22 cellular contexts compared by ENCODE assay signal in the genomic region with DNA sequence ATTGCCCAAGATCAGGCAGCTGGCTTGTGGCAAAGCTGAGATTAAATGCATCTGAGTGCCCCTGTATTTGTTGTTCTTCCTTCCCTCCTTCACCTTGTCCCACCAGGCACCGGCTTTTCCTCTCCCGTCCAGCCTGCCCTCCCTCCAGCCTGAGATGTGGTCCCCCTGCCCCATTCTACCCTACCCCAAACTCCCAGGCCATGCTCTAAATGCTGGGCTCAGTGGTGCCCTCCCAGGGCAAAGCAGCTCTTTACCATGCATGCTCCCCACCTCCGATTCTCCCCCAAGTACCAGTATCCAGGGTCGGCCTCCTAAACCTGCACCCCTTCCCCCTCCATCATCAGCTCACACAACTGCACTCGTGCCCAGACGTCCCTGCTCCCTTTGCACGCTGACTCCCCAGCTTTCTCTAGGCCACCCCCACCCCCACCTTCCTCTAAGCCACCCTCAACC. TPM values are rescaled to one million over a fixed set of nuclear protein-coding genes. Genes with fewer than 3 reads are reported as not detected.
DNase-seq lines count a peak whose midpoint lies in the region; ATAC-seq, FAIRE-seq and TF ChIP-seq lines count a peak whose summit lies in the region.
"Had no signal": no experiment of that assay in that cellular context is flagged by ENCODE, and none has a peak within 500 bp of the region (broad histone marks: within the 10 kb centered on the region; RNA-seq: fewer than 3 reads in every experiment).

No MANE protein-coding gene starts in this region.

- H2AFZ ChIP-seq in K562 (ENCODE audit: low read depth, low read length), result no peak overlapping the region

- no peak overlapping the region for H3K27ac Mint-ChIP-seq in type B pancreatic cell
- H3K27ac Mint-ChIP-seq: CD4-positive, CD25-positive, alpha-beta regulatory T cell had no signal

- no TSS peak for BruUV-seq in K562 (replicated peaks; lab: Mats Ljungman, UMichigan)

- H3K27me3 ChIP-seq in K562 (ENCODE audit: control insufficient read depth in 2 of 2, insufficient read depth in 2 of 2, low read length in 2 of 2) (no peaks in the 10 kb centered on the region), mesendoderm (ENCODE audit: insufficient read depth, low read length, poor library complexity) (no peaks in the 10 kb centered on the region), pancreas (no peaks in the 10 kb centered on the region)
- H3K27me3 ChIP-seq: SJSA1 had no signal

- H3K36me3 ChIP-seq in HEK293 (ENCODE audit: control insufficient read depth in 2 of 2, insufficient read depth in 1 of 2, low read length in 2 of 2), result peaks cover 13 to 39% of the 10 kb centered on the region in 2 experiments
- peaks cover 54% of the 10 kb centered on the region for H3K36me3 ChIP-seq in K562 (ENCODE audit: control insufficient read depth, insufficient read depth, low read length)
- H3K36me3 ChIP-seq in mesendoderm (ENCODE audit: control insufficient read depth, insufficient read depth, low read length), result peaks cover 2% of the 10 kb centered on the region
- H3K36me3 ChIP-seq in pancreas, result peaks cover 0 to 13% (median 0%) of the 10 kb centered on the region in 3 donors

- H3K9ac ChIP-seq in K562 (ENCODE audit: insufficient read depth in 1 of 2, low read depth in 2 of 2, low read length in 2 of 2) (peak overlapping the region; percentile 77 to 81), mesendoderm (ENCODE audit: low read length) (no peak overlapping the region)

- no peaks in the 10 kb centered on the region for H4K20me1 ChIP-seq in K562 (replicated peaks; ENCODE audit: control insufficient read depth, insufficient read depth, low read length)

- no peaks in the 10 kb centered on the region for H3K4me1 ChIP-seq in HEK293 (ENCODE audit: control insufficient read depth, insufficient read depth, low read length)
- peaks cover 48 to 67% of the 10 kb centered on the region in 2 experiments for H3K4me1 ChIP-seq in K562 (replicated peaks in 1 of 2; ENCODE audit: control insufficient read depth in 2 of 2, insufficient read depth in 2 of 2, low read length in 2 of 2)
- H3K4me1 ChIP-seq in mesendoderm (ENCODE audit: control insufficient read depth, low read depth, low read length), result peaks cover 14% of the 10 kb centered on the region
- peaks cover 8 to 11% (median 10%) of the 10 kb centered on the region in 3 donors for H3K4me1 ChIP-seq in pancreas
- H3K4me1 ChIP-seq: SJSA1 had no signal

- H3K4me1 Mint-ChIP-seq in type B pancreatic cell (ENCODE audit: unreplicated experiment), result peaks cover 52% of the 10 kb centered on the region

- 0 out of 2 replicates have a peak, but pooled peaks have one; percentile 11 for TF ChIP-seq POLR2A in K562 (conservative IDR thresholded peaks at IDR 0.05)

- H3K4me3 Mint-ChIP-seq in type B pancreatic cell, result peak overlapping the region; percentile 20
- H3K4me3 Mint-ChIP-seq: CD4-positive, CD25-positive, alpha-beta regulatory T cell; H9 had no signal

- no peak for TF ChIP-seq CTCF in HEK293 (tag by site-specific recombination; IDR thresholded peaks at IDR 0.05)
- no peak for TF ChIP-seq CTCF in K562 (IDR thresholded peaks at IDR 0.05 in 2 of 3, conservative IDR thresholded peaks at IDR 0.05 in 1 of 3; ENCODE audit: insufficient read depth in 2 of 3, low read depth in 1 of 3, low read length in 3 of 3)
- no peak for TF ChIP-seq CTCF in type B pancreatic cell (conservative IDR thresholded peaks at IDR 0.05)
- TF ChIP-seq CTCF in pancreas (IDR thresholded peaks at IDR 0.05), result no peak

- H3K23ac ChIP-seq in mesendoderm (ENCODE audit: low read length), result no peak overlapping the region

- H3K79me2 ChIP-seq in K562 (ENCODE audit: control insufficient read depth, insufficient read depth, low read length) (peaks cover 100% of the 10 kb centered on the region), mesendoderm (ENCODE audit: control insufficient read depth, insufficient read depth, low read length) (no peaks in the 10 kb centered on the region)

- no peak for TF ChIP-seq EP300 in K562 (IDR thresholded peaks at IDR 0.05; ENCODE audit: low read length)

- H3K9me3 ChIP-seq in HEK293 (ENCODE audit: control insufficient read depth, insufficient read depth, low read depth, low read length) (no peaks in the 10 kb centered on the region), K562 (replicated peaks; ENCODE audit: control insufficient read depth, insufficient read depth, low read depth, low read length) (no peaks in the 10 kb centered on the region), pancreas (no peaks in the 10 kb centered on the region)
- H3K9me3 ChIP-seq: SJSA1 had no signal

- no peak overlapping the region for H4K5ac ChIP-seq in mesendoderm (ENCODE audit: low read length)

- in situ Hi-C loops in K562 (cut with MboI), result no loop called here

- H2AK5ac ChIP-seq in mesendoderm (ENCODE audit: low read length), result no peak overlapping the region

- CTCF ChIA-PET in HEK293 (lab: Yijun Ruan, JAX) (interaction anchor here (0.9 to 2.6 kb wide), 4 partner anchors 19 to 168 kb away, joined by 3 to 7 read pairs (median 3); no protein-coding TSS in a partner anchor), K562 (lab: Yijun Ruan, JAX; ENCODE audit: low intra/inter-chr PET ratio) (no interaction called here)

- no peak overlapping the region for H2BK5ac ChIP-seq in mesendoderm (ENCODE audit: low read length)

- peaks cover 1% of the 10 kb centered on the region for H3K9me3 Mint-ChIP-seq in type B pancreatic cell

- DNase-seq in K562 (ENCODE audit: extremely low read depth in 1 of 4, low spot score in 3 of 4) (no peak), mesendoderm (no peak), type B pancreatic cell (ENCODE audit: extremely low spot score, unreplicated experiment) (no peak), pancreas (no peak)
- DNase-seq: ACHN; AML-193; CD4-positive, CD25-positive, alpha-beta regulatory T cell; DMS53; H9; NCI-H1417 treated with DMSO at 0.1 percent for 48 hours; NCI-H1930; NCI-H2171; NCI-H446; NCI-H748 treated with DMSO at 0.1 percent for 48 hours; RPMI8226 had no signal

- no peaks in the 10 kb centered on the region for H3K27me3 Mint-ChIP-seq in type B pancreatic cell
- H3K27me3 Mint-ChIP-seq: CD4-positive, CD25-positive, alpha-beta regulatory T cell had no signal

- H3K4me3 ChIP-seq in HEK293 (ENCODE audit: low read depth, low read length) (no peak overlapping the region), K562 (no peak overlapping the region), mesendoderm (ENCODE audit: low read length) (no peak overlapping the region), pancreas (no peak overlapping the region)
- H3K4me3 ChIP-seq: SJSA1 had no signal

- H2BK120ac ChIP-seq in mesendoderm (ENCODE audit: low read depth, low read length), result no peak overlapping the region

- H3K27ac ChIP-seq in HEK293 (ENCODE audit: extremely low read depth, low read depth, low read length), result no peak overlapping the region
- peak overlapping the region; percentile 87 for H3K27ac ChIP-seq in K562 (ENCODE audit: extremely low read depth, low read depth, low read length)
- H3K27ac ChIP-seq in mesendoderm (ENCODE audit: low read depth, low read length), result peak overlapping the region; percentile 60
- H3K27ac ChIP-seq in pancreas, result no peak overlapping the region
- H3K27ac ChIP-seq: HL-60, SJSA1 had no signal

- no peak for TF ChIP-seq RAD21 in K562 (CRISPR knock-in tag; conservative IDR thresholded peaks at IDR 0.05 in 1 of 2, IDR thresholded peaks at IDR 0.05 in 1 of 2)

- H3K9me1 ChIP-seq in K562 (ENCODE audit: control insufficient read depth, insufficient read depth, low read length), result no peaks in the 10 kb centered on the region

- POLR2A ChIA-PET in HEK293 (lab: Yijun Ruan, JAX) (interaction anchor here (0.5 to 1.9 kb wide), 2 partner anchors 17 to 56 kb away, joined by 3 to 5 read pairs; no protein-coding TSS in a partner anchor), K562 (lab: Yijun Ruan, JAX) (interaction anchor here (0.6 to 5.4 kb wide), 20 partner anchors 8 to 704 kb away, joined by 3 to 43 read pairs (median 4); no protein-coding TSS in a partner anchor)

- peak; percentile 3; the same call in 2 of the 3 replicates for ATAC-seq in K562
- no peak for ATAC-seq in GM19351 (IDR thresholded peaks at IDR 0.05; ENCODE audit: unreplicated experiment)
- no peak for ATAC-seq in HG03457 (IDR thresholded peaks at IDR 0.05; ENCODE audit: unreplicated experiment)
- no peak for ATAC-seq in pancreas

- intact Hi-C loops in K562 (cut with micrococcal nuclease) (loop anchor here (2.0 to 5.0 kb wide), 2 partner anchors 16 to 159 kb away; no protein-coding TSS in a partner anchor), pancreas (cut with DNase I) (loop anchor here in 1 of 3 donors (10.0 kb wide), 1 partner anchor 142 kb away; no protein-coding TSS in a partner anchor)

- FAIRE-seq in K562 (lab: Jason Lieb, UNC), result no peak
- no peak for FAIRE-seq in pancreas (lab: Jason Lieb, UNC)
- FAIRE-seq: GM19239, HTR-8/SVneo had no signal

- no peak overlapping the region for H4K8ac ChIP-seq in mesendoderm (ENCODE audit: low read depth, low read length)

- peak overlapping the region; percentile 17 for H3K56ac ChIP-seq in mesendoderm (ENCODE audit: low read length)

- peak overlapping the region; percentile 70 for H3K4me2 ChIP-seq in K562 (ENCODE audit: insufficient read depth, low read length)
- no peak overlapping the region for H3K4me2 ChIP-seq in mesendoderm (ENCODE audit: low read length)

- H2BK15ac ChIP-seq in mesendoderm (replicated peaks; ENCODE audit: low read depth), result no peak overlapping the region

- 18% methylated on average over 7 of the region's 7 CpGs for WGBS in K562 (ENCODE audit: insufficient coverage, low coverage, missing lambda C conversion rate)
- no CpG with 5 or more reads among the region's 7 CpGs for WGBS in mesendoderm (ENCODE audit: extremely low coverage, insufficient coverage, low lambda C conversion rate)
- WGBS in pancreas, 2 donors, result 90 to 96% methylated on average over 6 to 7 of the region's 7 CpGs

- no peak overlapping the region for H3K18ac ChIP-seq in mesendoderm (ENCODE audit: low read length)

- H3K4ac ChIP-seq in mesendoderm (ENCODE audit: low read depth, low read length), result no peak overlapping the region

- H3K79me1 ChIP-seq in mesendoderm (ENCODE audit: low read length), result no peaks in the 10 kb centered on the region

- peaks cover 28% of the 10 kb centered on the region for H3K36me3 Mint-ChIP-seq in type B pancreatic cell

RNA-seq across cellular contexts. Expression of a gene that starts 36.5 kb away (rescaled TPM):
- not detected in 2 replicates for total RNA-seq in K562 (2011; cell fraction: chromatin; rRNA removed; ENCODE audit: low replicate concordance)
- total RNA-seq in K562 (2011; cell fraction: nucleolus; rRNA removed), result not detected in 2 replicates
- not detected in 2 replicates for total RNA-seq in K562 (2011; cell fraction: nucleoplasm; rRNA removed)
- total RNA-seq in K562 (2014; rRNA removed) (not detected in 2 replicates), K562 (2014; rRNA removed; fragmentation: Illumina TruSeq; extraction: Trizol) (not detected in 2 replicates), K562 (2015; rRNA removed; fragmentation: Illumina TruSeq; extraction: Trizol) (not detected in 2 replicates), K562 (2021) (not detected in 2 replicates), type B pancreatic cell (ENCODE audit: low replicate concordance) (not detected in 2 replicates), pancreas (not detected)
- polyA plus RNA-seq in K562 (2011; rRNA removed) (not detected in 2 replicates), K562 (2014; fragmentation: Illumina TruSeq; extraction: Trizol) (not detected in 2 replicates), K562 (2014; fragmentation: Nextera tagmentation; extraction: Ambion mirVana) (not detected), K562 (2014; rRNA removed) (not detected in 2 replicates), pancreas (not detected)
- not detected in 2 replicates for polyA plus RNA-seq in K562 (2011; cell fraction: cytosol; rRNA removed)
- polyA plus RNA-seq in K562 (2011; cell fraction: nucleus; rRNA removed), result not detected in 2 replicates
- not detected in 2 replicates for polyA plus RNA-seq in K562 (2012)
- polyA minus RNA-seq in K562 (2011; rRNA and poly(A)+ RNA removed), result not detected in 2 replicates
- polyA minus RNA-seq in K562 (2011; cell fraction: cytosol; rRNA and poly(A)+ RNA removed), result not detected in 2 replicates
- not detected in 2 replicates for polyA minus RNA-seq in K562 (2011; cell fraction: nucleus; rRNA and poly(A)+ RNA removed)
- not detected for polyA plus RNA-seq in mesendoderm (2013, experiment 1 of 2)
- polyA plus RNA-seq in mesendoderm (2013, experiment 2 of 2), result not detected
- total RNA-seq: CD4-positive, CD25-positive, alpha-beta regulatory T cell; H9; SJSA1 had no signal
- polyA plus RNA-seq: CD4-positive, CD25-positive, alpha-beta regulatory T cell had no signal

RNA-seq across cellular contexts. Expression of a gene that starts 50.5 kb away (rescaled TPM):
- total RNA-seq in K562 (2011; cell fraction: chromatin; rRNA removed; ENCODE audit: low replicate concordance), result 210 and 255 TPM in 2 replicates
- total RNA-seq in K562 (2011; cell fraction: nucleolus; rRNA removed), result 116 and 127 TPM in 2 replicates
- 147 and 162 TPM in 2 replicates for total RNA-seq in K562 (2011; cell fraction: nucleoplasm; rRNA removed)
- total RNA-seq in K562 (2014; rRNA removed) (115 TPM in 2 replicates), K562 (2014; rRNA removed; fragmentation: Illumina TruSeq; extraction: Trizol) (106 and 114 TPM in 2 replicates), K562 (2015; rRNA removed; fragmentation: Illumina TruSeq; extraction: Trizol) (98.1 and 105 TPM in 2 replicates), K562 (2021) (152 and 158 TPM in 2 replicates), type B pancreatic cell (ENCODE audit: low replicate concordance) (88.9 and 105 TPM in 2 replicates), pancreas (10 to 100 TPM; 26.9 to 68.0 (median 43.6) TPM)
- polyA plus RNA-seq in K562 (2011; rRNA removed) (258 and 270 TPM in 2 replicates), K562 (2014; fragmentation: Illumina TruSeq; extraction: Trizol) (113 and 136 TPM in 2 replicates), K562 (2014; fragmentation: Nextera tagmentation; extraction: Ambion mirVana) (10 to 100 TPM; 47.4 to 53.0 TPM), K562 (2014; rRNA removed) (98.9 and 105 TPM in 2 replicates), pancreas (10 to 100 TPM; 13.0 to 19.7 TPM)
- 98.2 and 133 TPM in 2 replicates for polyA plus RNA-seq in K562 (2011; cell fraction: cytosol; rRNA removed)
- 136 and 256 TPM in 2 replicates for polyA plus RNA-seq in K562 (2011; cell fraction: nucleus; rRNA removed)
- polyA plus RNA-seq in K562 (2012), result 103 and 113 TPM in 2 replicates
- polyA minus RNA-seq in K562 (2011; rRNA and poly(A)+ RNA removed), result 409 and 471 TPM in 2 replicates
- polyA minus RNA-seq in K562 (2011; cell fraction: cytosol; rRNA and poly(A)+ RNA removed), result 218 and 242 TPM in 2 replicates
- 195 and 518 TPM in 2 replicates for polyA minus RNA-seq in K562 (2011; cell fraction: nucleus; rRNA and poly(A)+ RNA removed)
- 49.9 TPM for polyA plus RNA-seq in mesendoderm (2013, experiment 1 of 2)
- polyA plus RNA-seq in mesendoderm (2013, experiment 2 of 2), result 51.9 TPM

RNA-seq across cellular contexts. Expression of a gene that starts 58.2 kb away (rescaled TPM):
- total RNA-seq in K562 (2011; cell fraction: chromatin; rRNA removed; ENCODE audit: low replicate concordance), result 8.4 and 9.7 TPM in 2 replicates
- 4.3 TPM in 2 replicates for total RNA-seq in K562 (2011; cell fraction: nucleolus; rRNA removed)
- total RNA-seq in K562 (2011; cell fraction: nucleoplasm; rRNA removed), result 3.1 and 4.9 TPM in 2 replicates
- total RNA-seq in K562 (2014; rRNA removed) (6.6 and 7.8 TPM in 2 replicates), K562 (2014; rRNA removed; fragmentation: Illumina TruSeq; extraction: Trizol) (6.9 and 7.8 TPM in 2 replicates), K562 (2015; rRNA removed; fragmentation: Illumina TruSeq; extraction: Trizol) (6.3 and 7.5 TPM in 2 replicates), K562 (2021) (6.3 and 6.8 TPM in 2 replicates), type B pancreatic cell (ENCODE audit: low replicate concordance) (0.19 and 0.40 TPM in 2 replicates), pancreas (under 1 TPM in 1 of 6 donors, not detected in 5; 0.09 TPM)
- polyA plus RNA-seq in K562 (2011; rRNA removed) (4.7 and 10.1 TPM in 2 replicates), K562 (2014; fragmentation: Illumina TruSeq; extraction: Trizol) (8.5 and 9.8 TPM in 2 replicates), K562 (2014; fragmentation: Nextera tagmentation; extraction: Ambion mirVana) (10 to 100 TPM in 1 of 2 experiments, 1 to 10 TPM in 1; 8.3 to 10.1 TPM), K562 (2014; rRNA removed) (5.5 TPM in 2 replicates), pancreas (under 1 TPM; 0.08 to 0.14 TPM)
- 3.6 and 10.6 TPM in 2 replicates for polyA plus RNA-seq in K562 (2011; cell fraction: cytosol; rRNA removed)
- 4.4 and 8.6 TPM in 2 replicates for polyA plus RNA-seq in K562 (2011; cell fraction: nucleus; rRNA removed)
- 8.6 and 9.6 TPM in 2 replicates for polyA plus RNA-seq in K562 (2012)
- polyA minus RNA-seq in K562 (2011; rRNA and poly(A)+ RNA removed), result 4.2 and 7.3 TPM in 2 replicates
- polyA minus RNA-seq in K562 (2011; cell fraction: cytosol; rRNA and poly(A)+ RNA removed), result 0.91 and 3.4 TPM in 2 replicates
- 2.3 and 2.4 TPM in 2 replicates for polyA minus RNA-seq in K562 (2011; cell fraction: nucleus; rRNA and poly(A)+ RNA removed)
- 0.06 TPM for polyA plus RNA-seq in mesendoderm (2013, experiment 1 of 2)
- 0.04 TPM for polyA plus RNA-seq in mesendoderm (2013, experiment 2 of 2)
- total RNA-seq: CD4-positive, CD25-positive, alpha-beta regulatory T cell; H9; SJSA1 had no signal

Comparison
In these comparisons a context has a peak if more than half of its experiments do, and no peak if none do; other contexts are left out.
1. H3K27ac ChIP-seq: peak in K562 (single experiment) and mesendoderm (single experiment); none in HEK293 (single experiment) and pancreas (0 of 4).